11 cellular contexts compared by ENCODE assay signal in genomic region chr20:4661191-4661590, GRCh38. TPM values are rescaled to one million over a fixed set of nuclear protein-coding genes. Genes with fewer than 3 reads are reported as not detected.
DNase-seq lines count a peak whose midpoint lies in the region; ATAC-seq and TF ChIP-seq lines count a peak whose summit lies in the region.
"Had no signal": no experiment of that assay in that cellular context is flagged by ENCODE, and none has a peak within 500 bp of the region (broad histone marks: within the 10 kb centered on the region; RNA-seq: fewer than 3 reads in every experiment).

No MANE protein-coding gene starts in this region.

- peak; percentile 49 for ATAC-seq in naive thymus-derived CD4-positive, alpha-beta T cell
- ATAC-seq in HG02759 (IDR thresholded peaks at IDR 0.05; ENCODE audit: unreplicated experiment) = no peak
- no peak for ATAC-seq in GM19455 (IDR thresholded peaks at IDR 0.05; ENCODE audit: unreplicated experiment)

- no peaks in the 10 kb centered on the region for H3F3A ChIP-seq in SU-DHL-6 (ENCODE audit: insufficient read depth)

- no peaks in the 10 kb centered on the region for H4K20me1 ChIP-seq in SU-DHL-6 (ENCODE audit: low read depth, low read length)

- H3K9me2 ChIP-seq in SU-DHL-6 (replicated peaks; ENCODE audit: insufficient read depth, low read length) = no peaks in the 10 kb centered on the region

- no peak overlapping the region for H3K27ac ChIP-seq in SU-DHL-6 (ENCODE audit: low read depth, low read length)
- H3K27ac ChIP-seq in naive thymus-derived CD4-positive, alpha-beta T cell (ENCODE audit: low read depth, low read length) = no peak overlapping the region
- H3K27ac ChIP-seq: testis had no signal

- H3K27me3 ChIP-seq in SU-DHL-6 (ENCODE audit: low read length) = no peaks in the 10 kb centered on the region
- H3K27me3 ChIP-seq in naive thymus-derived CD4-positive, alpha-beta T cell (ENCODE audit: control insufficient read depth in 2 of 2, insufficient read depth in 2 of 2, low read length in 2 of 2) = no peaks in the 10 kb centered on the region
- H3K27me3 ChIP-seq: testis had no signal

- peaks cover 7 to 27% (median 14%) of the 10 kb centered on the region in 5 donors for H3K27me3 Mint-ChIP-seq in naive thymus-derived CD4-positive, alpha-beta T cell

- intact Hi-C loops in naive thymus-derived CD4-positive, alpha-beta T cell (cut with micrococcal nuclease) = no loop called here

- H3K9ac ChIP-seq in SU-DHL-6 (ENCODE audit: low read length) = no peak overlapping the region

- H3K4me3 ChIP-seq in GM12865 (ENCODE audit: low read depth, low read length) (no peak overlapping the region), SU-DHL-6 (ENCODE audit: insufficient read depth, low read length, poor library complexity, severe bottlenecking) (no peak overlapping the region)
- no peak overlapping the region for H3K4me3 ChIP-seq in naive thymus-derived CD4-positive, alpha-beta T cell (ENCODE audit: low read length)
- H3K4me3 ChIP-seq: testis had no signal

- peak overlapping the region in 2 of 10 donors; percentile 7 to 31 for H3K4me3 Mint-ChIP-seq in naive thymus-derived CD4-positive, alpha-beta T cell

- H3K9me3 Mint-ChIP-seq in naive thymus-derived CD4-positive, alpha-beta T cell = peaks cover 0 to 5% (median 0%) of the 10 kb centered on the region in 11 donors

- H3K79me2 ChIP-seq in SU-DHL-6 (ENCODE audit: insufficient read depth, low read length) = no peaks in the 10 kb centered on the region

- H3K4me2 ChIP-seq in SU-DHL-6 (ENCODE audit: low read depth, low read length, poor library complexity, severe bottlenecking) = peak overlapping the region; percentile 16

- CTCF ChIA-PET in naive thymus-derived CD4-positive, alpha-beta T cell (lab: Charles Lee) = no interaction called here

- H2AFZ ChIP-seq in SU-DHL-6 (ENCODE audit: low read depth, low read length, severe bottlenecking) = peak overlapping the region; percentile 70

- H3K27ac Mint-ChIP-seq in naive thymus-derived CD4-positive, alpha-beta T cell = peak overlapping the region in 3 of 9 donors; percentile 41 to 71 (median 47)

- POLR2A ChIA-PET in naive thymus-derived CD4-positive, alpha-beta T cell (lab: Charles Lee) = no interaction called here

- DNase-seq in GM12865 (ENCODE audit: low read depth) (peak; percentile 19), activated T-helper 1 cell treated with Interleukin-2 at 50 U/mL for 16 hours (ENCODE audit: low read depth) (peak; percentile 18), DMS 273 (lab: John Stamatoyannopoulos, UW; ENCODE audit: unreplicated experiment) (no peak)
- peak in 7 of 9 donors; percentile 8 to 53 (median 32) for DNase-seq in naive thymus-derived CD4-positive, alpha-beta T cell
- DNase-seq: Calu3, midbrain, NCI-H2107, testis had no signal

- H3K36me3 ChIP-seq in SU-DHL-6 (ENCODE audit: low read length) = no peaks in the 10 kb centered on the region
- no peaks in the 10 kb centered on the region for H3K36me3 ChIP-seq in naive thymus-derived CD4-positive, alpha-beta T cell (ENCODE audit: control insufficient read depth in 2 of 3, insufficient read depth in 3 of 3, low read length in 3 of 3)

- peaks cover 10 to 16% of the 10 kb centered on the region in 2 donors for H3K4me1 ChIP-seq in naive thymus-derived CD4-positive, alpha-beta T cell (ENCODE audit: control insufficient read depth in 2 of 2, insufficient read depth in 2 of 2, low read length in 2 of 2)
- H3K4me1 ChIP-seq: testis had no signal

- peaks cover 0 to 5% (median 0%) of the 10 kb centered on the region in 5 donors for H3K36me3 Mint-ChIP-seq in naive thymus-derived CD4-positive, alpha-beta T cell

- peaks cover 10 to 38% (median 15%) of the 10 kb centered on the region in 7 donors for H3K4me1 Mint-ChIP-seq in naive thymus-derived CD4-positive, alpha-beta T cell

- no peaks in the 10 kb centered on the region for H3K9me3 ChIP-seq in SU-DHL-6 (ENCODE audit: insufficient read depth, low read length)
- H3K9me3 ChIP-seq in naive thymus-derived CD4-positive, alpha-beta T cell (ENCODE audit: control insufficient read depth in 2 of 3, low read length in 3 of 3) = no peaks in the 10 kb centered on the region
- H3K9me3 ChIP-seq: testis had no signal

- TF ChIP-seq CTCF in GM12865 (IDR thresholded peaks at IDR 0.05; ENCODE audit: insufficient read depth, low read depth, low read length, missing control alignments) = no peak
- TF ChIP-seq CTCF in SU-DHL-6 (IDR thresholded peaks at IDR 0.05; ENCODE audit: insufficient read depth, low read length, poor library complexity, severe bottlenecking) = no peak

RNA-seq across cellular contexts. Expression of gene PRNP, which starts 25.1 kb away (rescaled TPM):
- total RNA-seq in naive thymus-derived CD4-positive, alpha-beta T cell = 10 to 100 TPM; 40.9 to 80.4 (median 44.9) TPM
- polyA plus RNA-seq in naive thymus-derived CD4-positive, alpha-beta T cell = 10 to 100 TPM; 57.9 to 63.9 TPM
